Comparison of ENCODE assay signal across 14 cellular contexts in the genomic region with DNA sequence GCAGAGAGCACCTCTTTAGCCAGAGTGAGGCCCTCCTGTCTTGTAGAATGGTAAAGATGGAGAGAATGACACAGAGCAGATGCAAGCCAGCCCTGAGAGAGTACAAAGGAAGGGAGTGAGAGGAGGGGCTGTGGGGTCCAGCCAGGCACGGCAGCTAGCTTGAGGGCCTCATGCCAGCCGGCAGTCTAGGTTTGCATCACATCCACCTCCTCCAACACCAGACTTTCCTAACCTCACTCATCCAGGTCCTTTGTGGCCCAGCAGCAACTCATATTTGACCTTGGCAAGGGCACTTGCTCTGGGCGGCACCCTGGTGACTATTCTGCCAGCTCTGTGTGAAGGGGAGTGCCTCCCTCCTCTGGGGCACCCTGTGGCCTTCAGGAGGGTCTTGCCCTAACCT. TPM values are rescaled to one million over a fixed set of nuclear protein-coding genes. Genes with fewer than 3 reads are reported as not detected.
A peak's percentile ranks its signal among the peaks of the same experiment; 100 is the strongest.
DNase-seq lines count a peak whose midpoint lies in the region; ATAC-seq and TF ChIP-seq lines count a peak whose summit lies in the region.
"Had no signal": no experiment of that assay in that cellular context is flagged by ENCODE, and none has a peak within 500 bp of the region (broad histone marks: within the 10 kb centered on the region; RNA-seq: fewer than 3 reads in every experiment).

No MANE protein-coding gene starts in this region.

- intact Hi-C loops in activated CD4-positive, alpha-beta T cell treated with anti-CD3 and anti-CD28 coated beads, Interleukin-2, amount 10 ng/mL, durations not matched to agents 24 days and 14 days (cut with micrococcal nuclease) = no loop called here

- no peaks in the 10 kb centered on the region for H3K9me3 Mint-ChIP-seq in activated CD4-positive, alpha-beta T cell treated with anti-CD3 and anti-CD28 coated beads, Interleukin-2, amount 10 ng/mL, durations not matched to agents 24 days and 14 days
- H3K9me3 Mint-ChIP-seq in type B pancreatic cell = no peaks in the 10 kb centered on the region
- H3K9me3 Mint-ChIP-seq: stimulated activated naive B cell treated with anti-CD40 and anti-IgM and Interleukin-4, amounts not matched to agents 10 μg/mL and 1 μg/mL and 100 μg/mL, for 72 hours had no signal

- H3K4me3 Mint-ChIP-seq in activated CD4-positive, alpha-beta T cell treated with anti-CD3 and anti-CD28 coated beads, Interleukin-2, amount 10 ng/mL, durations not matched to agents 24 days and 14 days = no peak overlapping the region
- H3K4me3 Mint-ChIP-seq in type B pancreatic cell = no peak overlapping the region
- H3K4me3 Mint-ChIP-seq: stimulated activated naive B cell treated with anti-CD40 and anti-IgM and Interleukin-4, amounts not matched to agents 10 μg/mL and 1 μg/mL and 100 μg/mL, for 72 hours; T-helper 17 cell had no signal

- no peaks in the 10 kb centered on the region for H3K27me3 ChIP-seq in muscle layer of colon (ENCODE audit: control insufficient read depth in 1 of 2, insufficient read depth in 2 of 2, low read length in 2 of 2)

- peaks cover 16% of the 10 kb centered on the region for H3K27me3 Mint-ChIP-seq in activated CD4-positive, alpha-beta T cell treated with anti-CD3 and anti-CD28 coated beads, Interleukin-2, amount 10 ng/mL, durations not matched to agents 24 days and 14 days
- peaks cover 13% of the 10 kb centered on the region for H3K27me3 Mint-ChIP-seq in type B pancreatic cell

- in situ Hi-C loops in ACHN (cut with HindIII; ENCODE audit: low pct_ligation_motif_present, low pct_unique_long_range_greater_than_20kb, low sequenced_read_pairs) = no loop called here

- H3K4me3 ChIP-seq in muscle layer of colon (ENCODE audit: low read depth in 1 of 2, low read length in 2 of 2) = no peak overlapping the region

- DNase-seq in activated CD4-positive, alpha-beta T cell treated with anti-CD3 and anti-CD28 coated beads, Interleukin-2, amount 10 ng/mL, durations not matched to agents 24 days and 14 days = no peak
- no peak for DNase-seq in activated CD4-positive, alpha-beta T cell treated with anti-CD3 and anti-CD28 coated beads for 48 hours
- peak; percentile 14 for DNase-seq in fibroblast of gingiva (ENCODE audit: low read depth)
- no peak for DNase-seq in type B pancreatic cell (ENCODE audit: extremely low spot score, unreplicated experiment)
- no peak for DNase-seq in ACHN
- no peak for DNase-seq in GM19240 (ENCODE audit: insufficient read length, low spot score)
- DNase-seq: foreskin keratinocyte; H7; NCI-H526 treated with DMSO at 0.1 percent for 48 hours; stimulated activated naive B cell treated with anti-CD40 and anti-IgM and Interleukin-4, amounts not matched to agents 10 μg/mL and 1 μg/mL and 100 μg/mL, for 72 hours; T-helper 17 cell had no signal

- H3K9ac ChIP-seq in muscle layer of colon (ENCODE audit: low read length) = no peak overlapping the region

- peaks cover 71% of the 10 kb centered on the region for H3K4me1 ChIP-seq in muscle layer of colon (ENCODE audit: insufficient read depth, low read length)

- no peaks in the 10 kb centered on the region for H3K36me3 Mint-ChIP-seq in activated CD4-positive, alpha-beta T cell treated with anti-CD3 and anti-CD28 coated beads, Interleukin-2, amount 10 ng/mL, durations not matched to agents 24 days and 14 days (ENCODE audit: low read depth)
- H3K36me3 Mint-ChIP-seq in type B pancreatic cell = no peaks in the 10 kb centered on the region

- H3K4me1 Mint-ChIP-seq in activated CD4-positive, alpha-beta T cell treated with anti-CD3 and anti-CD28 coated beads, Interleukin-2, amount 10 ng/mL, durations not matched to agents 24 days and 14 days = peaks cover 5% of the 10 kb centered on the region
- H3K4me1 Mint-ChIP-seq in type B pancreatic cell (ENCODE audit: unreplicated experiment) = peaks cover 61% of the 10 kb centered on the region

- no peak for TF ChIP-seq CTCF in type B pancreatic cell (conservative IDR thresholded peaks at IDR 0.05)

- no peaks in the 10 kb centered on the region for H3K36me3 ChIP-seq in muscle layer of colon (ENCODE audit: insufficient read depth, low read length)

- H3K27ac Mint-ChIP-seq in activated CD4-positive, alpha-beta T cell treated with anti-CD3 and anti-CD28 coated beads, Interleukin-2, amount 10 ng/mL, durations not matched to agents 24 days and 14 days = peak overlapping the region; percentile 27
- H3K27ac Mint-ChIP-seq in type B pancreatic cell = peak overlapping the region; percentile 28
- H3K27ac Mint-ChIP-seq: stimulated activated naive B cell treated with anti-CD40 and anti-IgM and Interleukin-4, amounts not matched to agents 10 μg/mL and 1 μg/mL and 100 μg/mL, for 72 hours; T-helper 17 cell had no signal

- no peak for ATAC-seq in GM21360 (IDR thresholded peaks at IDR 0.05; ENCODE audit: unreplicated experiment)
- ATAC-seq: foreskin keratinocyte; stimulated activated naive B cell treated with anti-CD40 and anti-IgM and Interleukin-4, amounts not matched to agents 10 μg/mL and 1 μg/mL and 100 μg/mL, for 72 hours; T-helper 17 cell had no signal

- no peaks in the 10 kb centered on the region for H3K9me3 ChIP-seq in muscle layer of colon (ENCODE audit: low read length)

- peak overlapping the region; percentile 90 for H3K27ac ChIP-seq in muscle layer of colon (ENCODE audit: low read depth, low read length)
- H3K27ac ChIP-seq: foreskin keratinocyte had no signal

RNA-seq across cellular contexts. Expression of a gene that starts 13.3 kb away (rescaled TPM):
- not detected in 2 replicates for total RNA-seq in activated CD4-positive, alpha-beta T cell treated with anti-CD3 and anti-CD28 coated beads, Interleukin-2, amount 10 ng/mL, durations not matched to agents 24 days and 14 days
- not detected in 2 replicates for total RNA-seq in type B pancreatic cell (ENCODE audit: low replicate concordance)
- total RNA-seq: foreskin keratinocyte, LHCN-M2, T-helper 17 cell had no signal

RNA-seq across cellular contexts. Expression of a gene that starts 31.6 kb away (rescaled TPM):
- total RNA-seq in activated CD4-positive, alpha-beta T cell treated with anti-CD3 and anti-CD28 coated beads, Interleukin-2, amount 10 ng/mL, durations not matched to agents 24 days and 14 days = not detected in 2 replicates
- total RNA-seq in type B pancreatic cell (ENCODE audit: low replicate concordance) = 0.07 and 1.1 TPM in 2 replicates
- total RNA-seq: T-helper 17 cell had no signal
